In genomic region chr11:102810943-102811528, GRCh38 we compare ENCODE assay signal across 10 cellular contexts. TPM values are rescaled to one million over a fixed set of nuclear protein-coding genes. Genes with fewer than 3 reads are reported as not detected.
DNase-seq lines count a peak whose midpoint lies in the region; ATAC-seq, FAIRE-seq and TF ChIP-seq lines count a peak whose summit lies in the region.
"Had no signal": no experiment of that assay in that cellular context is flagged by ENCODE, and none has a peak within 500 bp of the region (broad histone marks: within the 10 kb centered on the region; RNA-seq: fewer than 3 reads in every experiment).

No MANE protein-coding gene starts in this region.

- H3K4me3 ChIP-seq in left ventricle myocardium inferior (no peak overlapping the region), heart left ventricle (no peak overlapping the region), OCI-LY7 (ENCODE audit: low read depth, low read length, poor library complexity, severe bottlenecking) (no peak overlapping the region), fibroblast of pulmonary artery (replicated peaks; ENCODE audit: low read depth, low read length) (no peak overlapping the region), ovary (no peak overlapping the region)

- no peaks in the 10 kb centered on the region for H3K9me2 ChIP-seq in OCI-LY7 (ENCODE audit: insufficient read depth, low read length)

- TF ChIP-seq CTCF in left ventricle myocardium inferior (IDR thresholded peaks at IDR 0.05; ENCODE audit: borderline replicate concordance) (peak; percentile 32), heart left ventricle (IDR thresholded peaks at IDR 0.05) (peak in 6 of 12 donors; percentile 10 to 28 (median 13)), OCI-LY7 (conservative IDR thresholded peaks at IDR 0.05; ENCODE audit: low read length) (peak; percentile 64), fibroblast of pulmonary artery (IDR thresholded peaks at IDR 0.05; ENCODE audit: low read length, missing control alignments) (peak; percentile 57), ovary (IDR thresholded peaks at IDR 0.05) (no peak)

- H3K27ac ChIP-seq in left ventricle myocardium inferior (replicated peaks) (no peak overlapping the region), heart left ventricle (no peak overlapping the region), OCI-LY7 (ENCODE audit: low read depth, low read length, poor library complexity, severe bottlenecking) (no peak overlapping the region), ovary (no peak overlapping the region)

- 7 to 13% (median 11%) methylated on average over 3 of the region's 3 CpGs for WGBS in heart left ventricle, 4 donors
- WGBS in ovary, 3 donors = 2 to 8% (median 3%) methylated on average over 3 of the region's 3 CpGs

- CTCF ChIA-PET in OCI-LY7 (lab: Charles Lee; ENCODE audit: unreplicated experiment) = no interaction called here

- POLR2A ChIA-PET in OCI-LY7 (lab: Charles Lee) = no interaction called here

- TF ChIP-seq EP300 in ovary (IDR thresholded peaks at IDR 0.05) = no peak

- H3K36me3 ChIP-seq in left ventricle myocardium inferior (no peaks in the 10 kb centered on the region), heart left ventricle (no peaks in the 10 kb centered on the region), OCI-LY7 (ENCODE audit: insufficient read depth, low read length) (no peaks in the 10 kb centered on the region), ovary (no peaks in the 10 kb centered on the region)

- H4K20me1 ChIP-seq in OCI-LY7 (ENCODE audit: insufficient read depth, low read length) = no peaks in the 10 kb centered on the region

- no peak overlapping the region for H3K4me2 ChIP-seq in OCI-LY7 (ENCODE audit: low read length)

- TF ChIP-seq POLR2A in heart left ventricle (IDR thresholded peaks at IDR 0.05) (no peak), ovary (IDR thresholded peaks at IDR 0.05) (no peak)

- intact Hi-C loops in left ventricle myocardium inferior (cut with micrococcal nuclease) (no loop called here), heart left ventricle (cut with DNase I) (no loop called here), OCI-LY7 (cut with micrococcal nuclease; ENCODE audit: unreplicated experiment) (no loop called here), ovary (cut with DNase I) (no loop called here)

- ATAC-seq in heart left ventricle = no peak
- no peak for ATAC-seq in GM21390 (IDR thresholded peaks at IDR 0.05; ENCODE audit: unreplicated experiment)

- H2AFZ ChIP-seq in OCI-LY7 (ENCODE audit: low read length) = no peak overlapping the region

- H3K9me3 ChIP-seq in left ventricle myocardium inferior (replicated peaks) = peaks cover 15% of the 10 kb centered on the region
- peaks cover 0 to 7% (median 0%) of the 10 kb centered on the region in 12 donors for H3K9me3 ChIP-seq in heart left ventricle
- no peaks in the 10 kb centered on the region for H3K9me3 ChIP-seq in OCI-LY7 (ENCODE audit: low read length)
- H3K9me3 ChIP-seq in ovary = no peaks in the 10 kb centered on the region

- no peak for FAIRE-seq in urothelium cell line (lab: Jason Lieb, UNC)

- no peaks in the 10 kb centered on the region for H3K79me2 ChIP-seq in OCI-LY7 (ENCODE audit: insufficient read depth, low read depth, low read length)

- DNase-seq in left ventricle myocardium inferior = no peak
- DNase-seq in heart left ventricle = no peak
- no peak for DNase-seq in OCI-LY7 (ENCODE audit: low spot score)
- peak; percentile 38 for DNase-seq in fibroblast of pulmonary artery (ENCODE audit: low read depth)
- peak; percentile 48 for DNase-seq in urothelium cell line (ENCODE audit: low spot score)
- no peak for DNase-seq in activated CD4-positive, CD25-positive, alpha-beta regulatory T cell (lab: John Stamatoyannopoulos, UW)
- DNase-seq in ovary = no peak
- DNase-seq: activated effector memory CD4-positive, alpha-beta T cell treated with Interleukin-2 at 50 U/mL for 16 hours had no signal

- H3K4me1 ChIP-seq in left ventricle myocardium inferior = no peaks in the 10 kb centered on the region
- H3K4me1 ChIP-seq in heart left ventricle = no peaks in the 10 kb centered on the region
- no peaks in the 10 kb centered on the region for H3K4me1 ChIP-seq in OCI-LY7 (ENCODE audit: insufficient read depth, low read length, poor library complexity, severe bottlenecking)
- H3K4me1 ChIP-seq in ovary (ENCODE audit: insufficient read depth) = no peaks in the 10 kb centered on the region

- H3K27me3 ChIP-seq in left ventricle myocardium inferior (ENCODE audit: low read depth) = no peaks in the 10 kb centered on the region
- peaks cover 0 to 6% (median 0%) of the 10 kb centered on the region in 9 donors for H3K27me3 ChIP-seq in heart left ventricle
- no peaks in the 10 kb centered on the region for H3K27me3 ChIP-seq in ovary

- BruUV-seq in OCI-LY7 (replicated peaks; lab: Mats Ljungman, UMichigan) = no TSS peak

RNA-seq across cellular contexts. Expression of gene MMP1, which starts 13.1 kb away (rescaled TPM):
- total RNA-seq in left ventricle myocardium inferior = not detected
- 1 to 10 TPM in 1 of 9 donors, under 1 TPM in 3, not detected in 5; 0.14 to 2.5 (median 0.45) TPM for total RNA-seq in heart left ventricle
- under 1 TPM in 1 of 2 donors, not detected in 1; 0.46 TPM for polyA plus RNA-seq in heart left ventricle
- total RNA-seq in OCI-LY7 (2014; rRNA removed; shearing (Covaris generic)) = not detected in 2 replicates
- total RNA-seq in OCI-LY7 (2022) = not detected in 2 replicates
- under 1 TPM in 1 of 7 donors, not detected in 6; 0.18 TPM for total RNA-seq in ovary
- polyA plus RNA-seq in ovary = under 1 TPM in 1 of 2 donors, not detected in 1; 0.25 TPM

RNA-seq across cellular contexts. Expression of gene MMP10, which starts 30.6 kb away (rescaled TPM):
- total RNA-seq in left ventricle myocardium inferior = not detected
- total RNA-seq in heart left ventricle = not detected
- polyA plus RNA-seq in heart left ventricle = not detected
- total RNA-seq in OCI-LY7 (2014; rRNA removed; shearing (Covaris generic)) = not detected in 2 replicates
- total RNA-seq in OCI-LY7 (2022) = not detected in 2 replicates
- total RNA-seq in ovary = 1 to 10 TPM in 1 of 7 donors, not detected in 6; 1.1 TPM
- polyA plus RNA-seq in ovary = under 1 TPM in 1 of 2 donors, not detected in 1; 0.61 TPM

RNA-seq across cellular contexts. Expression of gene MMP3, which starts 32.4 kb away (rescaled TPM):
- total RNA-seq in left ventricle myocardium inferior = not detected
- not detected for total RNA-seq in heart left ventricle
- not detected for polyA plus RNA-seq in heart left ventricle
- total RNA-seq in OCI-LY7 (2014; rRNA removed; shearing (Covaris generic)) = not detected in 2 replicates
- total RNA-seq in OCI-LY7 (2022) = not detected in 2 replicates
- under 1 TPM in 1 of 7 donors, not detected in 6; 0.37 TPM for total RNA-seq in ovary
- under 1 TPM; 0.04 to 0.35 TPM for polyA plus RNA-seq in ovary
- total RNA-seq: mononuclear cell had no signal

Comparison
In these comparisons a context has a peak if more than half of its experiments do, and no peak if none do; other contexts are left out.
1. DNase-seq: peak in fibroblast of pulmonary artery (single experiment) and urothelium cell line (single experiment); none in left ventricle myocardium inferior (single experiment), heart left ventricle (0 of 5), OCI-LY7 (single experiment), activated CD4-positive, CD25-positive, alpha-beta regulatory T cell (0 of 4) and ovary (0 of 5).
2. CTCF ChIP-seq: peak in left ventricle myocardium inferior (single experiment), OCI-LY7 (single experiment) and fibroblast of pulmonary artery (single experiment); none in ovary (0 of 3).